13 cellular contexts compared by ENCODE assay signal in genomic region chr13:75353786-75354193, GRCh38.
DNase-seq lines count a peak whose midpoint lies in the region; ATAC-seq and TF ChIP-seq lines count a peak whose summit lies in the region.
"Had no signal": no experiment of that assay in that cellular context is flagged by ENCODE, and none has a peak within 500 bp of the region (broad histone marks: within the 10 kb centered on the region; RNA-seq: fewer than 3 reads in every experiment).

No MANE protein-coding gene starts in this region.

- H3K4me2 ChIP-seq in osteoblast (ENCODE audit: insufficient read depth, low read length) = no peak overlapping the region

- H3K27me3 ChIP-seq in osteoblast (ENCODE audit: insufficient read depth, low read length) = no peaks in the 10 kb centered on the region
- H3K27me3 ChIP-seq in testis = no peaks in the 10 kb centered on the region
- H3K27me3 ChIP-seq: adrenal gland, MG63 had no signal

- peak overlapping the region; percentile 11 for H3K27ac ChIP-seq in osteoblast (ENCODE audit: low read depth, low read length)
- H3K27ac ChIP-seq in testis = no peak overlapping the region
- H3K27ac ChIP-seq: adrenal gland had no signal

- WGBS in testis, 2 donors = 88 to 93% methylated on average over 6 of the region's 6 CpGs

- intact Hi-C loops in testis (cut with DNase I; ENCODE audit: low total_unique reads) = no loop called here

- no peak for TF ChIP-seq CTCF in osteoblast (IDR thresholded peaks at IDR 0.05; ENCODE audit: extremely low read depth, low read depth, low read length)
- no peak for TF ChIP-seq CTCF in testis (IDR thresholded peaks at IDR 0.05)

- H3K4me1 ChIP-seq in osteoblast (ENCODE audit: insufficient read depth, low read length) (peaks cover 61% of the 10 kb centered on the region), testis (no peaks in the 10 kb centered on the region)

- no peaks in the 10 kb centered on the region for H3K9me3 ChIP-seq in osteoblast (ENCODE audit: low read depth, low read length)
- H3K9me3 ChIP-seq in testis = no peaks in the 10 kb centered on the region
- H3K9me3 ChIP-seq: adrenal gland, MG63 had no signal

- DNase-seq in osteoblast (ENCODE audit: insufficient read length, low spot score, missing footprints) (no peak), activated gamma-delta T cell (lab: John Stamatoyannopoulos, UW) (no peak), HUDEP-2 (lab: John Stamatoyannopoulos, UW; ENCODE audit: unreplicated experiment in 76 of 76) (no peak), HPDE6-E6E7 (ENCODE audit: extremely low spot score) (no peak), testis (no peak)
- DNase-seq: adrenal gland; MG63; NCI-H774; stimulated activated CD4-positive, alpha-beta T cell treated with anti-CD3 and anti-CD28 coated beads, Interleukin-12 subunit alpha, Interleukin-12 subunit beta, amount 100 ng/mL, for 4 hours; stimulated activated naive CD4-positive, alpha-beta T cell treated with Interleukin-2 at 50 U/mL for 16 hours had no signal

- no peaks in the 10 kb centered on the region for H4K20me1 ChIP-seq in osteoblast (ENCODE audit: insufficient read depth, low read length)

- ATAC-seq in GM18870 (IDR thresholded peaks at IDR 0.05; ENCODE audit: unreplicated experiment) (peak; percentile 76), GM21825 (IDR thresholded peaks at IDR 0.05; ENCODE audit: unreplicated experiment) (peak; percentile 49), HG03520 (IDR thresholded peaks at IDR 0.05; ENCODE audit: unreplicated experiment) (peak; percentile 43)

- H3K36me3 ChIP-seq in osteoblast (ENCODE audit: insufficient read depth, low read length) (peaks cover 2% of the 10 kb centered on the region), testis (ENCODE audit: low read depth, missing control alignments) (no peaks in the 10 kb centered on the region)
- H3K36me3 ChIP-seq: MG63 had no signal

- H2AFZ ChIP-seq in osteoblast (ENCODE audit: low read length) = peak overlapping the region; percentile 33

- TF ChIP-seq POLR2A in testis (IDR thresholded peaks at IDR 0.05) = no peak

- no peak overlapping the region for H3K4me3 ChIP-seq in osteoblast (ENCODE audit: insufficient read depth, low read length)
- no peak overlapping the region for H3K4me3 ChIP-seq in testis
- H3K4me3 ChIP-seq: adrenal gland, MG63 had no signal

- no peaks in the 10 kb centered on the region for H3K79me2 ChIP-seq in osteoblast (ENCODE audit: insufficient read depth, low read length)
